ENCODE assay signal across 23 cellular contexts in genomic region chr16:19338335-19338734, GRCh38. TPM values are rescaled to one million over a fixed set of nuclear protein-coding genes. Genes with fewer than 3 reads are reported as not detected.
DNase-seq lines count a peak whose midpoint lies in the region; TF ChIP-seq lines count a peak whose summit lies in the region.
"Had no signal": no experiment of that assay in that cellular context is flagged by ENCODE, and none has a peak within 500 bp of the region (broad histone marks: within the 10 kb centered on the region; RNA-seq: fewer than 3 reads in every experiment).

No MANE protein-coding gene starts in this region.

- DNase-seq in T47D (ENCODE audit: low read depth in 1 of 2, low spot score in 1 of 2): peak; percentile 10 to 30
- no peak for DNase-seq in breast epithelium (ENCODE audit: low spot score in 2 of 2)
- DNase-seq in NAMALWA (ENCODE audit: low spot score): peak; percentile 36
- peak; percentile 35 for DNase-seq in WERI-Rb-1
- no peak for DNase-seq in AML-193 (lab: John Stamatoyannopoulos, UW)
- DNase-seq in NCI-H774 (lab: John Stamatoyannopoulos, UW): no peak
- DNase-seq in SK-N-SH: no peak
- DNase-seq: activated CD4-positive, alpha-beta T cell treated with anti-CD3 and anti-CD28 coated beads, Interleukin-2, amount 50 U/mL, for 48 hours; activated naive CD4-positive, alpha-beta T cell; activated T-cell treated with anti-CD3 and anti-CD28 coated beads for 4 hours; amygdala; left ventricle myocardium superior; NCI-H1105; psoas muscle; Right ventricle myocardium superior; stimulated activated CD4-positive, alpha-beta T cell treated with anti-CD3 and anti-CD28 coated beads, Interleukin-2, amount 100 ng/mL, for 48 hours; stimulated activated naive CD8-positive, alpha-beta T cell treated with anti-CD3 and anti-CD28 coated beads, Interleukin-15, amount 100 ng/mL, for 72 hours; transverse colon had no signal

- intact Hi-C loops in breast epithelium (cut with DNase I; ENCODE audit: low total_unique reads): no loop called here

- WGBS in SK-N-SH (ENCODE audit: low lambda C conversion rate): 40% methylated on average over 3 of the region's 3 CpGs

- H3F3A ChIP-seq in SK-N-SH (replicated peaks; ENCODE audit: insufficient read depth): no peaks in the 10 kb centered on the region

- no peak overlapping the region for H3K9ac ChIP-seq in SK-N-SH

- no peaks in the 10 kb centered on the region for H3K79me2 ChIP-seq in SK-N-SH (ENCODE audit: insufficient read depth)

- no peak overlapping the region for H3K4me2 ChIP-seq in SK-N-SH

- no peaks in the 10 kb centered on the region for H3K27me3 ChIP-seq in breast epithelium
- no peaks in the 10 kb centered on the region for H3K27me3 ChIP-seq in WERI-Rb-1 (ENCODE audit: insufficient read depth, low read depth, severe bottlenecking)
- H3K27me3 ChIP-seq in SK-N-SH (ENCODE audit: insufficient read depth): no peaks in the 10 kb centered on the region
- H3K27me3 ChIP-seq: cardiac muscle cell, transverse colon had no signal

- TF ChIP-seq POLR2A in breast epithelium (IDR thresholded peaks at IDR 0.05): no peak

- H4K20me1 ChIP-seq in SK-N-SH (ENCODE audit: insufficient read depth): no peaks in the 10 kb centered on the region

- TF ChIP-seq CTCF in breast epithelium (IDR thresholded peaks at IDR 0.05) (no peak), WERI-Rb-1 (IDR thresholded peaks at IDR 0.05; ENCODE audit: low read depth, low read length) (no peak), SK-N-SH (IDR thresholded peaks at IDR 0.05) (no peak)

- H3K4me1 ChIP-seq in breast epithelium: no peaks in the 10 kb centered on the region
- no peaks in the 10 kb centered on the region for H3K4me1 ChIP-seq in SK-N-SH (ENCODE audit: control insufficient read depth in 1 of 2, insufficient read depth in 2 of 2, low read depth in 1 of 2, low read length in 1 of 2)
- H3K4me1 ChIP-seq: psoas muscle, transverse colon had no signal

- H3K4me3 ChIP-seq in breast epithelium: no peak overlapping the region
- H3K4me3 ChIP-seq in WERI-Rb-1 (ENCODE audit: low read depth, low read length): no peak overlapping the region
- H3K4me3 ChIP-seq in SK-N-SH (ENCODE audit: low read depth in 2 of 2, low read length in 1 of 2): no peak overlapping the region
- H3K4me3 ChIP-seq: cardiac muscle cell, psoas muscle, skin epidermis, transverse colon had no signal

- POLR2A ChIA-PET in SK-N-SH (lab: Yijun Ruan, JAX): no interaction called here

- CTCF ChIA-PET in SK-N-SH (lab: Yijun Ruan, JAX): interaction anchor here (1.3 to 1.7 kb wide), 2 partner anchors 9 to 172 kb away, joined by 4 read pairs; no protein-coding TSS in a partner anchor

- H2AFZ ChIP-seq in SK-N-SH (ENCODE audit: low read depth): no peak overlapping the region

- H3K9me2 ChIP-seq in SK-N-SH: no peaks in the 10 kb centered on the region

- in situ Hi-C loops in T47D (cut with HindIII; ENCODE audit: low pct_unique_long_range_greater_than_20kb, low sequenced_read_pairs): no loop called here

- H3K9me3 ChIP-seq in breast epithelium (no peaks in the 10 kb centered on the region), WERI-Rb-1 (ENCODE audit: severe bottlenecking) (no peaks in the 10 kb centered on the region), SK-N-SH (no peaks in the 10 kb centered on the region)
- H3K9me3 ChIP-seq: psoas muscle, transverse colon had no signal

- TF ChIP-seq RAD21 in SK-N-SH (IDR thresholded peaks at IDR 0.05; ENCODE audit: low read length): no peak

- no peaks in the 10 kb centered on the region for H3K36me3 ChIP-seq in breast epithelium
- H3K36me3 ChIP-seq in WERI-Rb-1: no peaks in the 10 kb centered on the region
- H3K36me3 ChIP-seq in SK-N-SH (replicated peaks in 1 of 2; ENCODE audit: control insufficient read depth in 1 of 2, insufficient read depth in 2 of 2, low read length in 1 of 2): no peaks in the 10 kb centered on the region
- H3K36me3 ChIP-seq: cardiac muscle cell, transverse colon had no signal

- no peak overlapping the region for H3K27ac ChIP-seq in breast epithelium
- no peak overlapping the region for H3K27ac ChIP-seq in WERI-Rb-1
- no peak overlapping the region for H3K27ac ChIP-seq in SK-N-SH (ENCODE audit: low read depth in 2 of 2, low read length in 1 of 2)
- H3K27ac ChIP-seq: cardiac muscle cell, psoas muscle, skin epidermis, transverse colon had no signal

- TF ChIP-seq EP300 in SK-N-SH (IDR thresholded peaks at IDR 0.05; ENCODE audit: borderline replicate concordance in 1 of 2, low read depth in 1 of 2, low read length in 1 of 2): no peak

TF ChIP-seq in SK-N-SH, 30 proteins besides CTCF, POLR2A, EP300 and RAD21:
- TF ChIP-seq TAF1 (IDR thresholded peaks at IDR 0.05; ENCODE audit: borderline replicate concordance, low read depth, low read length): no peak

RNA-seq across cellular contexts. Expression of gene CLEC19A, which starts 52.8 kb away (rescaled TPM):
- total RNA-seq in breast epithelium: under 1 TPM in 1 of 3 donors, not detected in 2; 0.29 TPM
- not detected in 2 replicates for polyA plus RNA-seq in SK-N-SH (2012; rRNA removed)
- polyA plus RNA-seq in SK-N-SH (2012; cell fraction: cytosol; rRNA removed): not detected in 2 replicates
- not detected in 2 replicates for polyA plus RNA-seq in SK-N-SH (2012; cell fraction: nucleus; rRNA removed)
- total RNA-seq: cardiac muscle cell, left ventricle myocardium superior, mononuclear cell, neural crest cell, OCI-LY7, psoas muscle, Right ventricle myocardium superior, transverse colon had no signal
- polyA plus RNA-seq: cardiac muscle cell, psoas muscle had no signal

Comparison
In these comparisons a context has a peak if more than half of its experiments do, and no peak if none do; other contexts are left out.
1. DNase-seq: peak in T47D (2 of 2), NAMALWA (single experiment) and WERI-Rb-1 (single experiment); none in breast epithelium (0 of 2), AML-193 (0 of 2), NCI-H774 (single experiment) and SK-N-SH (single experiment).